Comparison of ENCODE assay signal across 19 cellular contexts in the genomic region with DNA sequence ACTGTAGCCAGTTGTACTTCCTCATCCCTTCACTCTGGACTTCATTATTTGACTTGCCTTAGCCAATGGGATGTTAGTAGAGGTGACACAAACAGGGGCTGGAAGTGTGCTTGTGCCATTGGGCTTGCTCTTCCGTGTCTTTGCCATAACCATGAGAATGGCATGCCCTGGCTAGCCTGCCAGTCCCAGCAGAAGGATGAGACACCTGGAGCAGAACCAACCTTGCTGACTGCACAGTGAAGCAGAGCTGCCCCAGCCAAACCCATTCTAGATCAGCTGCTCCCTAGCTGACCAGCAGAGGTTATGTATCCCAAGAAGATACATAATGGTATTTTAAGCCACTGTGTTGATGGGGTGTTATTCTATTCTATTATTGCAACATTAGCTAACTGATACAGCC.
"Had no signal": no experiment of that assay in that cellular context is flagged by ENCODE, and none has a peak within 500 bp of the region (broad histone marks: within the 10 kb centered on the region; RNA-seq: fewer than 3 reads in every experiment).

No MANE protein-coding gene starts in this region.

- H3K27ac Mint-ChIP-seq: activated CD4-positive, alpha-beta memory T cell treated with anti-CD3 and anti-CD28 coated beads for 36 hours; activated CD4-positive, alpha-beta T cell treated with anti-CD3 and anti-CD28 coated beads for 36 hours; activated CD8-positive, alpha-beta memory T cell treated with anti-CD3 and anti-CD28 coated beads, Interleukin-2, amount 10 ng/mL, durations not matched to agents 7 days and 5 days; activated T-helper 2 cell treated with anti-CD3 and anti-CD28 coated beads, Interferon-gamma antibody, Interleukin-2, Interleukin-4, amounts not matched to agents 10 μg/mL and 5 μg/mL and 100 μg/mL, durations not matched to agents 14 hours and 24 hours and 36 hours; nephron had no signal

- H3K4me3 Mint-ChIP-seq: activated CD4-positive, alpha-beta memory T cell treated with anti-CD3 and anti-CD28 coated beads for 36 hours; activated CD4-positive, alpha-beta T cell treated with anti-CD3 and anti-CD28 coated beads for 36 hours; activated CD8-positive, alpha-beta memory T cell treated with anti-CD3 and anti-CD28 coated beads, Interleukin-2, amount 10 ng/mL, durations not matched to agents 7 days and 5 days; nephron had no signal

- H3K4me2 ChIP-seq: smooth muscle cell had no signal

- DNase-seq: activated CD4-positive, alpha-beta memory T cell treated with anti-CD3 and anti-CD28 coated beads for 36 hours; activated CD4-positive, alpha-beta T cell treated with anti-CD3 and anti-CD28 coated beads for 36 hours; activated CD8-positive, alpha-beta memory T cell treated with anti-CD3 and anti-CD28 coated beads, Interleukin-2, amount 10 ng/mL, durations not matched to agents 7 days and 5 days; activated naive CD4-positive, alpha-beta T cell treated with anti-CD3 and anti-CD28 coated beads, Interleukin-2, amount 50 U/mL, for 16 hours; activated T-cell treated with anti-CD3 and anti-CD28 coated beads, Interleukin-2, amount 50 U/mL, for 1 hour; heart right ventricle; left lung; mesenchymal stem cell; right lobe of liver; stimulated activated CD4-positive, alpha-beta T cell treated with anti-CD3 and anti-CD28 coated beads, Interleukin-4, amount 100 ng/mL, for 4 hours; stimulated activated CD8-positive, alpha-beta memory T cell treated with anti-CD3 and anti-CD28 coated beads, Interleukin-4, amount 100 ng/mL, for 48 hours; stimulated activated naive CD8-positive, alpha-beta T cell treated with anti-CD3 and anti-CD28 coated beads, Interleukin-15, Interleukin-2, amounts not matched to agents 100 U/mL and 50 U/mL, for 24 hours; trophoblast cell had no signal

- H3K36me3 Mint-ChIP-seq: activated CD4-positive, alpha-beta memory T cell treated with anti-CD3 and anti-CD28 coated beads for 36 hours; activated CD8-positive, alpha-beta memory T cell treated with anti-CD3 and anti-CD28 coated beads, Interleukin-2, amount 10 ng/mL, durations not matched to agents 7 days and 5 days had no signal

- H3K36me3 ChIP-seq: gastroesophageal sphincter, heart right ventricle, right lobe of liver had no signal

- H3K4me3 ChIP-seq: gastroesophageal sphincter, heart right ventricle, left lung, right lobe of liver, smooth muscle cell had no signal

- H3K4me1 Mint-ChIP-seq: activated CD4-positive, alpha-beta T cell treated with anti-CD3 and anti-CD28 coated beads for 36 hours; activated CD8-positive, alpha-beta memory T cell treated with anti-CD3 and anti-CD28 coated beads, Interleukin-2, amount 10 ng/mL, durations not matched to agents 7 days and 5 days; nephron had no signal

- H3K27me3 ChIP-seq: gastroesophageal sphincter, heart right ventricle, left lung, right lobe of liver had no signal

- FAIRE-seq: colon had no signal

- H3K27ac ChIP-seq: gastroesophageal sphincter, heart right ventricle, left lung, right lobe of liver, VCaP had no signal

- H3K9me3 ChIP-seq: gastroesophageal sphincter, heart right ventricle, left lung, right lobe of liver had no signal

- H3K4me1 ChIP-seq: gastroesophageal sphincter, left lung, right lobe of liver had no signal

- H3K9me3 Mint-ChIP-seq: activated CD4-positive, alpha-beta memory T cell treated with anti-CD3 and anti-CD28 coated beads for 36 hours; activated T-helper 2 cell treated with anti-CD3 and anti-CD28 coated beads, Interferon-gamma antibody, Interleukin-2, Interleukin-4, amounts not matched to agents 10 μg/mL and 5 μg/mL and 100 μg/mL, durations not matched to agents 14 hours and 24 hours and 36 hours; nephron had no signal
